25 cellular contexts compared by ENCODE assay signal in the genomic region with DNA sequence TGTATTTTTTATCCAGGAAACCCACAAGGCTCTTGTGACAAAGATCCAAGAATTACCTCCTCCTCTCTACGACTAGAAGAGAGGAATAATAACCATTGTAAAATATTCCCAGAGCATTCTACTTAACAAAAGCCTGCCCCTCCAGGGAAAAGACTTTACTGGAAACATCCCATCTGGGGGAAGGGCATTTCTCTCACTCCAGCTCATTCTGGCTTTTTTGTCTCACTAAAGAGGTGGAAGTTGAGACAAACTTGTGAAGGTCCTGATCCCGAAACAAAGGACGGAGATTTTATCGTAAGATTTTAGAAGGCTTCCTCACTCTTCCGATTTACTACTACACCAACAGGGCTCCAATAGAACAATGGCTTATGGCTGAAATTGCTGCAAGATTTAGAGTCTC.
"Had no signal": no experiment of that assay in that cellular context is flagged by ENCODE, and none has a peak within 500 bp of the region (broad histone marks: within the 10 kb centered on the region; RNA-seq: fewer than 3 reads in every experiment).

No MANE protein-coding gene starts in this region.

- H3K27me3 ChIP-seq: dorsolateral prefrontal cortex, foreskin keratinocyte, gastroesophageal sphincter, heart left ventricle, hepatocyte, right atrium auricular region, stomach, thyroid gland had no signal

- H3K9me3 Mint-ChIP-seq: type B pancreatic cell had no signal

- H3K4me1 ChIP-seq: foreskin keratinocyte, gastroesophageal sphincter, heart left ventricle, lower lobe of right lung, prostate gland, right atrium auricular region, stomach, thyroid gland had no signal

- H3K27ac Mint-ChIP-seq: immature natural killer cell; natural killer cell; stimulated activated effector memory CD8-positive, alpha-beta T cell treated with anti-CD3 and anti-CD28 coated beads, Interleukin-12 subunit alpha, Interleukin-12 subunit beta, amount 100 ng/mL, for 72 hours; type B pancreatic cell had no signal

- H3K27me3 Mint-ChIP-seq: type B pancreatic cell had no signal

- DNase-seq: dorsolateral prefrontal cortex; effector CD4-positive, alpha-beta T cell; foreskin keratinocyte; heart left ventricle; immature natural killer cell; islet precursor cell; left ventricle myocardium superior; lower lobe of right lung; natural killer cell; nucleus accumbens; stimulated activated CD4-positive, alpha-beta T cell treated with anti-CD3 and anti-CD28 coated beads, Interleukin-12 subunit alpha, Interleukin-12 subunit beta, amount 100 ng/mL, for 4 hours; stimulated activated CD4-positive, alpha-beta T cell treated with anti-CD3 and anti-CD28 coated beads, Interleukin-1b, Interleukin-23, amount 100 ng/mL, for 48 hours; stimulated activated CD4-positive, alpha-beta T cell treated with anti-CD3 and anti-CD28 coated beads, Interleukin-4, amount 100 ng/mL, for 24 hours; stimulated activated naive CD4-positive, alpha-beta T cell treated with Interleukin-2 at 50 U/mL for 16 hours; stomach; thyroid gland had no signal

- H3K36me3 ChIP-seq: gastroesophageal sphincter, heart left ventricle, lower lobe of right lung, prostate gland, right atrium auricular region, stomach, thyroid gland had no signal

- H3K4me3 Mint-ChIP-seq: immature natural killer cell; natural killer cell; stimulated activated effector memory CD8-positive, alpha-beta T cell treated with anti-CD3 and anti-CD28 coated beads, Interleukin-12 subunit alpha, Interleukin-12 subunit beta, amount 100 ng/mL, for 72 hours; type B pancreatic cell had no signal

- ATAC-seq: foreskin keratinocyte; gastroesophageal sphincter; heart left ventricle; left ventricle myocardium superior; lower lobe of right lung; natural killer cell; sciatic nerve; stimulated activated effector memory CD8-positive, alpha-beta T cell treated with anti-CD3 and anti-CD28 coated beads, Interleukin-12 subunit alpha, Interleukin-12 subunit beta, amount 100 ng/mL, for 72 hours had no signal

- H2AFZ ChIP-seq: hepatocyte had no signal

- H3K79me2 ChIP-seq: hepatocyte had no signal

- H3K9me3 ChIP-seq: lower lobe of right lung, prostate gland, right atrium auricular region, thyroid gland had no signal

- H3K4me3 ChIP-seq: dorsolateral prefrontal cortex, gastroesophageal sphincter, heart left ventricle, hepatocyte, lower lobe of right lung, prostate gland, right atrium auricular region, smooth muscle cell, stomach, thyroid gland had no signal

- FAIRE-seq: colon had no signal

- H3K4me1 Mint-ChIP-seq: immature natural killer cell; natural killer cell; stimulated activated effector memory CD8-positive, alpha-beta T cell treated with anti-CD3 and anti-CD28 coated beads, Interleukin-12 subunit alpha, Interleukin-12 subunit beta, amount 100 ng/mL, for 72 hours had no signal

- H3K36me3 Mint-ChIP-seq: immature natural killer cell; stimulated activated effector memory CD8-positive, alpha-beta T cell treated with anti-CD3 and anti-CD28 coated beads, Interleukin-12 subunit alpha, Interleukin-12 subunit beta, amount 100 ng/mL, for 72 hours; type B pancreatic cell had no signal

- H3K27ac ChIP-seq: dorsolateral prefrontal cortex, foreskin keratinocyte, gastroesophageal sphincter, heart left ventricle, hepatocyte, lower lobe of right lung, prostate gland, right atrium auricular region, stomach, thyroid gland had no signal

- H3K4me2 ChIP-seq: hepatocyte, smooth muscle cell had no signal
